7 cellular contexts compared by ENCODE assay signal in the genomic region with DNA sequence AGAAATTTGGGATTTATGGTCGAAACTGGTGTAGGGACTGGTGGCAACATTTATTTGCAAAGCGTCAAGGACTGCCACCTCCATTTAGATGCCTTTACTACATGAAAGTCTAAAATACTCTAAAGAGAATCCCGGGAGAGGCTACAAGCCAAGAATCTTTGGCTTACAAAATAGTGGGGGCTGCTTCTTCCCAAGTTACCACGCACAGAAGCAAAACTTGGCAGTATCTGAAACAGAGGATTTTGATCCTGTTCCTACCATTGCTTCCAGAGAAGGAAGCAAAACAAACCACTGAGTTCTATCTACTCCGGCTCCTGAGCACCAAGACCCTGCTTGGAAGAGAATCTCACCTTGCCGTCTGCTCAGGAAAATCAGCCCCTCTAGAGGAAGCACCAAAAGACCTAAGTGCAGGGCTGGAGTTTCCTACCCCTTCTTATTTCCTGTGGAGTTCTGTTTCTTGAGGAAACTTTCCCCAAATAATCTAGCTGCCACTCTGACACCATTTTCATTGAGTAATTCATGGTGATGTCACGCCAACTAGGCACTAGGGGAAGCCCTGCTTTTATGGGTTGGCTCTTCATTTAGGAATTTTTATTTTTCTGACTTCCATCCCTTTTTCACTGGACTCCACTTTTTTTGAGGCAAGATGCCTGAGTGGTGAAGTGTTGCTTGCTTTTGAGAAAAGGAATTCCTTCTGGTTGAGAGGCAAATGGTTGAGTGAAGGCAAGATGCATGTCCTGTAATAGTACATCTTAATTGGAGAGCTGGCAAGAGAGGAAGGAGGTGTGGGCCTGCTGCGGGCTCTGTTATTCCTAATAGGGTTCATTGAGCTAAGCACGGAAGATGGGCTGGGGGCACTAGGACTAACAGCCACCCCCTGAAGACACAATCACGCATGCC. TPM values are rescaled to one million over a fixed set of nuclear protein-coding genes. Genes with fewer than 3 reads are reported as not detected.
DNase-seq lines count a peak whose midpoint lies in the region; ATAC-seq, FAIRE-seq and TF ChIP-seq lines count a peak whose summit lies in the region.

No MANE protein-coding gene starts in this region.

- no peak for TF ChIP-seq CTCF in prostate gland (IDR thresholded peaks at IDR 0.05)

- TF ChIP-seq POLR2A in prostate gland (IDR thresholded peaks at IDR 0.05) = no peak

- H3K9me3 ChIP-seq in prostate gland = no peaks in the 10 kb centered on the region

- peaks cover 17% of the 10 kb centered on the region for H3K4me1 ChIP-seq in prostate gland (replicated peaks)

- no peaks in the 10 kb centered on the region for H3K27me3 ChIP-seq in prostate gland (replicated peaks; ENCODE audit: insufficient read depth)

- H3K36me3 ChIP-seq in prostate gland = no peaks in the 10 kb centered on the region

- intact Hi-C loops in prostate gland (cut with DNase I) = no loop called here

- peak; percentile 2 for ATAC-seq in GM19455 (IDR thresholded peaks at IDR 0.05; ENCODE audit: unreplicated experiment)

- DNase-seq in RKO (ENCODE audit: low spot score) (peak; percentile 40), epithelial cell of prostate (ENCODE audit: low read depth, low spot score) (no peak), prostate gland (ENCODE audit: low spot score) (no peak), islet precursor cell (no peak), frontal cortex (ENCODE audit: low spot score in 2 of 2) (no peak)
- DNase-seq in effector CD4-positive, alpha-beta T cell = no peak

- H3K27ac ChIP-seq in epithelial cell of prostate = peak overlapping the region; percentile 60
- H3K27ac ChIP-seq in prostate gland = peak overlapping the region; percentile 63 to 71

- H3K4me3 ChIP-seq in prostate gland = peak overlapping the region in 1 of 2 donors; percentile 6

- WGBS in prostate gland = 27% methylated on average over 10 of the region's 10 CpGs

- no peak for FAIRE-seq in frontal cortex (lab: Jason Lieb, UNC)

RNA-seq across cellular contexts. Expression of a gene that starts 36.8 kb away (rescaled TPM):
- total RNA-seq in prostate gland (10 to 100 TPM; 26.3 to 38.2 TPM), frontal cortex (33.8 TPM)
